1 cellular context compared by ENCODE assay signal in genomic region chr1:235073331-235073967, GRCh38.
A peak's percentile ranks its signal among the peaks of the same experiment; 100 is the strongest.
TF ChIP-seq lines count a peak whose summit lies in the region.

No MANE protein-coding gene starts in this region.

TF ChIP-seq in HepG2, 621 proteins besides CTCF, POLR2A, EP300 and RAD21 (continued from another document and continues in another):
- TF ChIP-seq ZFP91 (CRISPR knock-in tag; IDR thresholded peaks at IDR 0.05; ENCODE audit: borderline replicate concordance) (peak; percentile 86), ZNF484 (CRISPR knock-in tag; IDR thresholded peaks at IDR 0.05; ENCODE audit: borderline replicate concordance, low read depth) (no peak), ATF3 (CRISPR knock-in tag; IDR thresholded peaks at IDR 0.05) (peak; percentile 43; the same call in 1 of the 2 replicates), ZNF879 (CRISPR knock-in tag; IDR thresholded peaks at IDR 0.05) (no peak), ZNF576 (CRISPR knock-in tag; IDR thresholded peaks at IDR 0.05) (peak; percentile 37; the same call in 1 of the 2 replicates), POGZ (CRISPR knock-in tag; IDR thresholded peaks at IDR 0.05) (peak; percentile 69), ZNF792 (CRISPR knock-in tag; IDR thresholded peaks at IDR 0.05) (peak; percentile 62; the same call in 1 of the 2 replicates), GMEB1 (CRISPR knock-in tag; IDR thresholded peaks at IDR 0.05; ENCODE audit: borderline replicate concordance) (peak; percentile 64; the same call in 1 of the 2 replicates), ZNF407 (CRISPR knock-in tag; IDR thresholded peaks at IDR 0.05; ENCODE audit: not compliant biosample characterization) (peak; percentile 71), TEF (CRISPR knock-in tag; IDR thresholded peaks at IDR 0.05) (peak; percentile 97; the same call in 1 of the 2 replicates), ZNF850 (CRISPR knock-in tag; conservative IDR thresholded peaks at IDR 0.05) (no peak), CEBPG (CRISPR knock-in tag; IDR thresholded peaks at IDR 0.05) (peak; percentile 92), POLR2G (IDR thresholded peaks at IDR 0.05; ENCODE audit: low read depth, low read length) (peak; percentile 87), FOXO1 (CRISPR knock-in tag; IDR thresholded peaks at IDR 0.05) (peak; percentile 91), CREM (IDR thresholded peaks at IDR 0.05) (peak; percentile 85), CREM (CRISPR knock-in tag; IDR thresholded peaks at IDR 0.05) (no peak), ZNF563 (CRISPR knock-in tag; IDR thresholded peaks at IDR 0.05) (no peak; the same call in 1 of the 2 replicates), ZBTB40 (IDR thresholded peaks at IDR 0.05) (no peak), ZBTB40 (CRISPR knock-in tag; IDR thresholded peaks at IDR 0.05) (peak; percentile 82; the same call in 1 of the 2 replicates), FOXK1 (CRISPR knock-in tag; IDR thresholded peaks at IDR 0.05; ENCODE audit: borderline replicate concordance, low read depth) (peak; percentile 92), ZBTB2 (CRISPR knock-in tag; IDR thresholded peaks at IDR 0.05; ENCODE audit: low read depth) (0 out of 2 replicates have a peak, but pooled peaks have one; percentile 31), BCL6 (CRISPR knock-in tag; IDR thresholded peaks at IDR 0.05) (peak; percentile 88), NCOA2 (CRISPR knock-in tag; IDR thresholded peaks at IDR 0.05) (peak; percentile 97), HMGA1 (CRISPR knock-in tag; conservative IDR thresholded peaks at IDR 0.05) (no peak), ZNF629 (CRISPR knock-in tag; conservative IDR thresholded peaks at IDR 0.05) (peak; percentile 14; the same call in 1 of the 2 replicates), ARID3A (IDR thresholded peaks at IDR 0.05; ENCODE audit: low read depth, low read length) (no peak)
